ENCODE assay signal across 7 cellular contexts in genomic region chr6:165987483-165988305, GRCh38.
DNase-seq lines count a peak whose midpoint lies in the region; ATAC-seq and TF ChIP-seq lines count a peak whose summit lies in the region.

No MANE protein-coding gene starts in this region.

- TF ChIP-seq POLR2A in testis (IDR thresholded peaks at IDR 0.05), result no peak

- DNase-seq in LNCaP clone FGC (ENCODE audit: low read depth) (no peak), cerebellar cortex (ENCODE audit: low spot score) (peak; percentile 93), left kidney (ENCODE audit: low read depth, low spot score) (peak; percentile 95), testis (peak; percentile 93)
- no peak for DNase-seq in stimulated activated effector memory CD8-positive, alpha-beta T cell treated with anti-CD3 and anti-CD28 coated beads, Interleukin-12 subunit alpha, Interleukin-12 subunit beta, amount 100 ng/mL, for 72 hours (ENCODE audit: low spot score in 2 of 2)
- no peak for DNase-seq in CD8-positive, alpha-beta T cell

- no peaks in the 10 kb centered on the region for H3K36me3 ChIP-seq in testis (ENCODE audit: low read depth, missing control alignments)
- no peaks in the 10 kb centered on the region for H3K36me3 ChIP-seq in CD8-positive, alpha-beta T cell (ENCODE audit: insufficient read depth, low read length)

- peaks cover 44% of the 10 kb centered on the region for H3K27me3 Mint-ChIP-seq in CD8-positive, alpha-beta T cell (ENCODE audit: low read depth)

- no peak overlapping the region for H3K27ac ChIP-seq in testis
- H3K27ac ChIP-seq in CD8-positive, alpha-beta T cell (ENCODE audit: low read depth, low read length), result no peak overlapping the region

- peaks cover 9% of the 10 kb centered on the region for H3K4me1 ChIP-seq in testis
- no peaks in the 10 kb centered on the region for H3K4me1 ChIP-seq in CD8-positive, alpha-beta T cell (ENCODE audit: insufficient read depth, low read length)

- intact Hi-C loops in testis (cut with DNase I; ENCODE audit: low total_unique reads), result no loop called here
- intact Hi-C loops in CD8-positive, alpha-beta T cell (cut with DNase I, micrococcal nuclease), result no loop called here

- 0% methylated on average over 21 to 39 of the region's 51 CpGs for WGBS in testis, 2 donors

- TF ChIP-seq CTCF in LNCaP clone FGC (IDR thresholded peaks at IDR 0.05; ENCODE audit: control insufficient read depth, extremely low read depth, insufficient read depth), result peak; percentile 13; the same call in 1 of the 2 replicates
- no peak for TF ChIP-seq CTCF in testis (IDR thresholded peaks at IDR 0.05)
- TF ChIP-seq CTCF in CD8-positive, alpha-beta T cell (IDR thresholded peaks at IDR 0.05), result no peak

- no peaks in the 10 kb centered on the region for H3K9me3 Mint-ChIP-seq in stimulated activated effector memory CD8-positive, alpha-beta T cell treated with anti-CD3 and anti-CD28 coated beads, Interleukin-12 subunit alpha, Interleukin-12 subunit beta, amount 100 ng/mL, for 72 hours
- no peaks in the 10 kb centered on the region for H3K9me3 Mint-ChIP-seq in CD8-positive, alpha-beta T cell

- peaks cover 11% of the 10 kb centered on the region for H3K4me1 Mint-ChIP-seq in stimulated activated effector memory CD8-positive, alpha-beta T cell treated with anti-CD3 and anti-CD28 coated beads, Interleukin-12 subunit alpha, Interleukin-12 subunit beta, amount 100 ng/mL, for 72 hours
- H3K4me1 Mint-ChIP-seq in CD8-positive, alpha-beta T cell (ENCODE audit: low read depth), result peaks cover 15% of the 10 kb centered on the region

- no peak for ATAC-seq in stimulated activated effector memory CD8-positive, alpha-beta T cell treated with anti-CD3 and anti-CD28 coated beads, Interleukin-12 subunit alpha, Interleukin-12 subunit beta, amount 100 ng/mL, for 72 hours
- ATAC-seq in HG03095 (IDR thresholded peaks at IDR 0.05; ENCODE audit: unreplicated experiment), result no peak
- ATAC-seq in CD8-positive, alpha-beta T cell, result no peak

- H3K27me3 ChIP-seq in testis, result no peaks in the 10 kb centered on the region
- no peaks in the 10 kb centered on the region for H3K27me3 ChIP-seq in CD8-positive, alpha-beta T cell (ENCODE audit: insufficient read depth, low read length)

- H3K36me3 Mint-ChIP-seq in stimulated activated effector memory CD8-positive, alpha-beta T cell treated with anti-CD3 and anti-CD28 coated beads, Interleukin-12 subunit alpha, Interleukin-12 subunit beta, amount 100 ng/mL, for 72 hours, result no peaks in the 10 kb centered on the region
- no peaks in the 10 kb centered on the region for H3K36me3 Mint-ChIP-seq in CD8-positive, alpha-beta T cell

- no peak overlapping the region for H3K4me3 Mint-ChIP-seq in stimulated activated effector memory CD8-positive, alpha-beta T cell treated with anti-CD3 and anti-CD28 coated beads, Interleukin-12 subunit alpha, Interleukin-12 subunit beta, amount 100 ng/mL, for 72 hours
- H3K4me3 Mint-ChIP-seq in CD8-positive, alpha-beta T cell, result no peak overlapping the region

- H3K9me3 ChIP-seq in testis, result no peaks in the 10 kb centered on the region
- H3K9me3 ChIP-seq in CD8-positive, alpha-beta T cell (ENCODE audit: low read length), result no peaks in the 10 kb centered on the region

- POLR2A ChIA-PET in CD8-positive, alpha-beta T cell (lab: Charles Lee), result no interaction called here

- CTCF ChIA-PET in CD8-positive, alpha-beta T cell (lab: Charles Lee), result no interaction called here

- H3K27ac Mint-ChIP-seq in stimulated activated effector memory CD8-positive, alpha-beta T cell treated with anti-CD3 and anti-CD28 coated beads, Interleukin-12 subunit alpha, Interleukin-12 subunit beta, amount 100 ng/mL, for 72 hours, result no peak overlapping the region
- no peak overlapping the region for H3K27ac Mint-ChIP-seq in CD8-positive, alpha-beta T cell

- H3K4me3 ChIP-seq in LNCaP clone FGC (ENCODE audit: low read depth, low read length) (peak overlapping the region; percentile 45), testis (peak overlapping the region; percentile 12 to 43)
- no peak overlapping the region for H3K4me3 ChIP-seq in CD8-positive, alpha-beta T cell (ENCODE audit: low read depth, low read length)

Comparison
In these comparisons a context has a peak if more than half of its experiments do, and no peak if none do; other contexts are left out.
1. DNase-seq: peak in cerebellar cortex (single experiment), left kidney (single experiment) and testis (single experiment); none in LNCaP clone FGC (single experiment), stimulated activated effector memory CD8-positive, alpha-beta T cell treated with anti-CD3 and anti-CD28 coated beads, Interleukin-12 subunit alpha, Interleukin-12 subunit beta, amount 100 ng/mL, for 72 hours (0 of 2) and CD8-positive, alpha-beta T cell (0 of 7).